Comparison of ENCODE assay signal across 8 cellular contexts in genomic region chr1:212035835-212036605, GRCh38. TPM values are rescaled to one million over a fixed set of nuclear protein-coding genes. Genes with fewer than 3 reads are reported as not detected.
DNase-seq lines count a peak whose midpoint lies in the region; ATAC-seq lines count a peak whose summit lies in the region.

No MANE protein-coding gene starts in this region.

- H3K4me2 ChIP-seq in mesenchymal stem cell (ENCODE audit: low read length, poor library complexity, severe bottlenecking) = peak overlapping the region; percentile 95

- peak; percentile 47 for DNase-seq in DMS79 (lab: John Stamatoyannopoulos, UW)
- no peak for DNase-seq in mesenchymal stem cell
- DNase-seq in EL = no peak
- DNase-seq in G401 (ENCODE audit: low spot score) = no peak

- peak overlapping the region; percentile 30 for H4K8ac ChIP-seq in mesenchymal stem cell (ENCODE audit: low read length)

- peak overlapping the region; percentile 76 for H3K27ac ChIP-seq in adipose tissue (ENCODE audit: low read depth, low read length)
- no peak overlapping the region for H3K27ac ChIP-seq in mesenchymal stem cell (ENCODE audit: low read length, poor library complexity, severe bottlenecking)

- peak overlapping the region; percentile 90 for H3K9ac ChIP-seq in mesenchymal stem cell (ENCODE audit: low read length)

- H3K14ac ChIP-seq in mesenchymal stem cell (ENCODE audit: low read length in 2 of 2) = no peak overlapping the region

- peak overlapping the region; percentile 90 to 92 for H3K4me3 ChIP-seq in mesenchymal stem cell (ENCODE audit: insufficient read depth in 1 of 2, low read depth in 1 of 2, low read length in 2 of 2)

- ATAC-seq in GM19397 (IDR thresholded peaks at IDR 0.05; ENCODE audit: unreplicated experiment) (peak; percentile 12), HG03442 (IDR thresholded peaks at IDR 0.05; ENCODE audit: unreplicated experiment) (peak; percentile 6), esophagus mucosa (no peak)

- H3K27me3 ChIP-seq in mesenchymal stem cell (ENCODE audit: control insufficient read depth in 1 of 2, insufficient read depth in 1 of 2, low read length in 2 of 2) = no peaks in the 10 kb centered on the region

- no peaks in the 10 kb centered on the region for H3K36me3 ChIP-seq in mesenchymal stem cell (ENCODE audit: control insufficient read depth in 1 of 2, insufficient read depth in 2 of 2, low read depth in 1 of 2, low read length in 2 of 2)

- H2BK12ac ChIP-seq in mesenchymal stem cell (ENCODE audit: low read length in 2 of 2) = no peak overlapping the region

- in situ Hi-C loops in G401 (cut with HindIII; ENCODE audit: low sequenced_read_pairs) = no loop called here

- peak overlapping the region in 1 of 2 experiments; percentile 21 for H3K4ac ChIP-seq in mesenchymal stem cell (ENCODE audit: low read depth in 1 of 2, low read length in 2 of 2)

- no peak overlapping the region for H2BK5ac ChIP-seq in mesenchymal stem cell (ENCODE audit: low read depth, low read length, poor library complexity, severe bottlenecking)

- H3K9me3 ChIP-seq in mesenchymal stem cell (ENCODE audit: control insufficient read depth, low read length) = no peaks in the 10 kb centered on the region

- no peak overlapping the region for H3K18ac ChIP-seq in mesenchymal stem cell (ENCODE audit: low read depth in 1 of 2, low read length in 2 of 2)

- WGBS in adipose tissue, 3 donors = 0 to 1% (median 1%) methylated on average over 32 of the region's 32 CpGs
- WGBS in mesenchymal stem cell = 0% methylated on average over 17 of the region's 32 CpGs

- peaks cover 11% of the 10 kb centered on the region for H3K79me1 ChIP-seq in mesenchymal stem cell (replicated peaks; ENCODE audit: low read length, poor library complexity, severe bottlenecking)

- peak overlapping the region in 1 of 2 experiments; percentile 50 for H3K23ac ChIP-seq in mesenchymal stem cell (ENCODE audit: low read length in 2 of 2)

- H2BK15ac ChIP-seq in mesenchymal stem cell (ENCODE audit: low read depth, poor library complexity, severe bottlenecking) = no peak overlapping the region

- H2BK120ac ChIP-seq in mesenchymal stem cell (ENCODE audit: low read depth, low read length) = no peak overlapping the region

- peak overlapping the region; percentile 31 for H4K91ac ChIP-seq in mesenchymal stem cell (ENCODE audit: low read length)

- H2AK5ac ChIP-seq in mesenchymal stem cell (ENCODE audit: low read length, severe bottlenecking) = no peak overlapping the region

- H2AFZ ChIP-seq in mesenchymal stem cell (ENCODE audit: low read depth, low read length) = peak overlapping the region; percentile 98

- peaks cover 3% of the 10 kb centered on the region for H3K4me1 ChIP-seq in mesenchymal stem cell (ENCODE audit: control insufficient read depth, insufficient read depth, low read depth, low read length)

RNA-seq across cellular contexts. Expression of gene DTL, which starts 0.5 kb away (rescaled TPM):
- polyA plus RNA-seq in adipose tissue = under 1 TPM; 0.14 to 0.90 (median 0.24) TPM
- polyA plus RNA-seq in mesenchymal stem cell (2013, experiment 1 of 2) = 5.2 TPM
- 4.1 TPM for polyA plus RNA-seq in mesenchymal stem cell (2013, experiment 2 of 2)
- 6.7 TPM for total RNA-seq in esophagus mucosa
- total RNA-seq in G401 (2014; rRNA removed; shearing (Covaris generic)) = 29.9 and 38.1 TPM in 2 replicates

RNA-seq across cellular contexts. Expression of gene INTS7, which starts 0.7 kb away (rescaled TPM):
- polyA plus RNA-seq in adipose tissue = 1 to 10 TPM; 2.9 to 5.6 (median 4.4) TPM
- polyA plus RNA-seq in mesenchymal stem cell (2013, experiment 1 of 2) = 7.6 TPM
- 7.1 TPM for polyA plus RNA-seq in mesenchymal stem cell (2013, experiment 2 of 2)
- total RNA-seq in esophagus mucosa = 16.8 TPM
- total RNA-seq in G401 (2014; rRNA removed; shearing (Covaris generic)) = 9.4 and 15.3 TPM in 2 replicates
